In the genomic region with DNA sequence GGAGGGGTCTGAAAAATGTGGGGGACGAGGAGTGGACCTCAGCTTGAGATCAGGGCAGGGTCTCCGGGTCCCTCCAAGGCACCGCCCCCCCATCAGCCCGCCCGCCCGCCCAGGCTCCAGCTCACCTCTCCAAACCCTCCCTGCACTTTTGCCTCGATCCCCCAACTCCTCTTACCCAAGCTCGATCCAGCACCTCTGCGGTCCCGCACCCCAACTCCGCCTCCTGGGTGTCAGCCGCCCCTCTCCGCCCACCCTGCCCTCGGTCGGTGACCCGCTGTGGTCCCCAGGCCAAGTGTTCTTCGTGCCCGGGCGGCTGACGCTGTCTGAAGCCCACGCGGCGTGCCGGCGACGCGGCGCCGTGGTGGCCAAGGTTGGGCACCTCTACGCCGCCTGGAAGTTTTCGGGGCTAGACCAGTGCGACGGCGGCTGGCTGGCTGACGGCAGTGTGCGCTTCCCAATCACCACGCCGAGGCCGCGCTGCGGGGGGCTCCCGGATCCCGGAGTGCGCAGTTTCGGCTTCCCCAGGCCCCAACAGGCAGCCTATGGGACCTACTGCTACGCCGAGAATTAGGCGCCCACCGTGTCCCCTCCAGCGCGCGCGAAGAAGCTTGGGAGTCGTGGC, we compare ENCODE assay signal across 8 cellular contexts. TPM values are rescaled to one million over a fixed set of nuclear protein-coding genes. Genes with fewer than 3 reads are reported as not detected.
A peak's percentile ranks its signal among the peaks of the same experiment; 100 is the strongest.
DNase-seq lines count a peak whose midpoint lies in the region; ATAC-seq and TF ChIP-seq lines count a peak whose summit lies in the region.

No MANE protein-coding gene starts in this region.

- peaks cover 18% of the 10 kb centered on the region for H3K4me1 ChIP-seq in testis

- 2 to 20% methylated on average over 2 to 51 of the region's 55 CpGs for WGBS in testis, 2 donors

- intact Hi-C loops in activated CD8-positive, alpha-beta T cell treated with anti-CD3 and anti-CD28 coated beads for 36 hours (cut with micrococcal nuclease), result loop anchor here (5.0 kb wide), 1 partner anchor 32 kb away; no protein-coding TSS in a partner anchor
- intact Hi-C loops in left colon (cut with DNase I, micrococcal nuclease) (no loop called here), testis (cut with DNase I; ENCODE audit: low total_unique reads) (no loop called here), CD14-positive monocyte (cut with micrococcal nuclease) (loop anchor here (5.0 to 10.0 kb wide), 4 partner anchors 50 to 102 kb away; a partner anchor contains a TSS)

- TF ChIP-seq POLR2A in testis (IDR thresholded peaks at IDR 0.05), result no peak

- peaks cover 39% of the 10 kb centered on the region for H3K27me3 Mint-ChIP-seq in activated CD8-positive, alpha-beta T cell treated with anti-CD3 and anti-CD28 coated beads for 36 hours
- H3K27me3 Mint-ChIP-seq in activated CD8-positive, alpha-beta T cell treated with anti-CD3 and anti-CD28 coated beads, Interleukin-2, amount 10 ng/mL, durations not matched to agents 7 days and 5 days (ENCODE audit: low read depth), result peaks cover 51% of the 10 kb centered on the region
- H3K27me3 Mint-ChIP-seq in brain (peaks cover 88% of the 10 kb centered on the region), CD14-positive monocyte (ENCODE audit: low read depth in 3 of 3) (peaks cover 65 to 90% (median 85%) of the 10 kb centered on the region in 3 donors)

- H3K27ac Mint-ChIP-seq in activated CD8-positive, alpha-beta T cell treated with anti-CD3 and anti-CD28 coated beads for 36 hours, result no peak overlapping the region
- H3K27ac Mint-ChIP-seq in activated CD8-positive, alpha-beta T cell treated with anti-CD3 and anti-CD28 coated beads, Interleukin-2, amount 10 ng/mL, durations not matched to agents 7 days and 5 days, result no peak overlapping the region
- no peak overlapping the region for H3K27ac Mint-ChIP-seq in brain
- H3K27ac Mint-ChIP-seq in CD14-positive monocyte, result no peak overlapping the region

- TF ChIP-seq CTCF in activated CD8-positive, alpha-beta T cell treated with anti-CD3 and anti-CD28 coated beads for 36 hours (IDR thresholded peaks at IDR 0.05), result no peak
- TF ChIP-seq CTCF in brain (conservative IDR thresholded peaks at IDR 0.05) (no peak), testis (IDR thresholded peaks at IDR 0.05) (no peak), CD14-positive monocyte (IDR thresholded peaks at IDR 0.05) (no peak)

- no peaks in the 10 kb centered on the region for H3K27me3 ChIP-seq in testis

- H3K27ac ChIP-seq in testis, result peak overlapping the region in 1 of 2 donors; percentile 41

- H3K36me3 Mint-ChIP-seq in activated CD8-positive, alpha-beta T cell treated with anti-CD3 and anti-CD28 coated beads for 36 hours (ENCODE audit: low read depth), result no peaks in the 10 kb centered on the region
- H3K36me3 Mint-ChIP-seq in activated CD8-positive, alpha-beta T cell treated with anti-CD3 and anti-CD28 coated beads, Interleukin-2, amount 10 ng/mL, durations not matched to agents 7 days and 5 days (ENCODE audit: low read depth), result no peaks in the 10 kb centered on the region
- no peaks in the 10 kb centered on the region for H3K36me3 Mint-ChIP-seq in brain
- peaks cover 0 to 2% of the 10 kb centered on the region in 2 donors for H3K36me3 Mint-ChIP-seq in CD14-positive monocyte

- DNase-seq in activated CD8-positive, alpha-beta T cell treated with anti-CD3 and anti-CD28 coated beads for 36 hours, result no peak
- no peak for DNase-seq in activated CD8-positive, alpha-beta T cell treated with anti-CD3 and anti-CD28 coated beads, Interleukin-2, amount 10 ng/mL, durations not matched to agents 7 days and 5 days
- DNase-seq in left colon (no peak), testis (no peak), cerebellar cortex (ENCODE audit: low spot score) (no peak), CD14-positive monocyte (ENCODE audit: low spot score) (no peak)
- DNase-seq in stimulated activated CD4-positive, alpha-beta T cell treated with anti-CD3 and anti-CD28 coated beads, Interleukin-12 subunit alpha, Interleukin-12 subunit beta, amount 100 ng/mL, for 4 hours, result no peak

- POLR2A ChIA-PET in activated CD8-positive, alpha-beta T cell treated with anti-CD3 and anti-CD28 coated beads for 36 hours (lab: Charles Lee), result interaction anchor here (1.3 kb wide), 2 partner anchors 31 to 57 kb away, joined by 3 read pairs; no protein-coding TSS in a partner anchor
- POLR2A ChIA-PET in activated CD8-positive, alpha-beta T cell treated with anti-CD3 and anti-CD28 coated beads, Interleukin-2, amount 10 ng/mL, durations not matched to agents 7 days and 5 days (lab: Charles Lee), result interaction anchor here (0.6 to 0.8 kb wide), 2 partner anchors 163 to 202 kb away, joined by 3 to 4 read pairs; no protein-coding TSS in a partner anchor

- H3K4me1 Mint-ChIP-seq in activated CD8-positive, alpha-beta T cell treated with anti-CD3 and anti-CD28 coated beads for 36 hours (ENCODE audit: low read depth), result peaks cover 10% of the 10 kb centered on the region
- H3K4me1 Mint-ChIP-seq in activated CD8-positive, alpha-beta T cell treated with anti-CD3 and anti-CD28 coated beads, Interleukin-2, amount 10 ng/mL, durations not matched to agents 7 days and 5 days (ENCODE audit: low read depth), result peaks cover 12% of the 10 kb centered on the region
- H3K4me1 Mint-ChIP-seq in brain (peaks cover 14% of the 10 kb centered on the region), CD14-positive monocyte (peaks cover 10% of the 10 kb centered on the region)

- H3K9me3 ChIP-seq in testis, result no peaks in the 10 kb centered on the region

- peak overlapping the region; percentile 47 to 62 for H3K4me3 ChIP-seq in testis

- peak; percentile 5 for ATAC-seq in activated CD8-positive, alpha-beta T cell treated with anti-CD3 and anti-CD28 coated beads for 36 hours
- ATAC-seq in activated CD8-positive, alpha-beta T cell treated with anti-CD3 and anti-CD28 coated beads, Interleukin-2, amount 10 ng/mL, durations not matched to agents 7 days and 5 days, result no peak
- peak; percentile 24 for ATAC-seq in left colon

- no peaks in the 10 kb centered on the region for H3K36me3 ChIP-seq in testis (ENCODE audit: low read depth, missing control alignments)

- no peak overlapping the region for H3K4me3 Mint-ChIP-seq in activated CD8-positive, alpha-beta T cell treated with anti-CD3 and anti-CD28 coated beads for 36 hours
- H3K4me3 Mint-ChIP-seq in activated CD8-positive, alpha-beta T cell treated with anti-CD3 and anti-CD28 coated beads, Interleukin-2, amount 10 ng/mL, durations not matched to agents 7 days and 5 days, result no peak overlapping the region
- H3K4me3 Mint-ChIP-seq in brain, result peak overlapping the region; percentile 53 to 86 (median 70)
- H3K4me3 Mint-ChIP-seq in CD14-positive monocyte, result peak overlapping the region in 1 of 2 donors; percentile 74

- CTCF ChIA-PET in activated CD8-positive, alpha-beta T cell treated with anti-CD3 and anti-CD28 coated beads for 36 hours (lab: Charles Lee), result interaction anchor here (0.8 to 12.4 kb wide), 41 partner anchors 10 to 265 kb away, joined by 3 to 273 read pairs (median 5); a partner anchor contains a TSS
- CTCF ChIA-PET in activated CD8-positive, alpha-beta T cell treated with anti-CD3 and anti-CD28 coated beads, Interleukin-2, amount 10 ng/mL, durations not matched to agents 7 days and 5 days (lab: Charles Lee), result interaction anchor here (0.6 to 6.6 kb wide), 33 partner anchors 10 to 270 kb away, joined by 3 to 240 read pairs (median 6); a partner anchor contains a TSS

- no peaks in the 10 kb centered on the region for H3K9me3 Mint-ChIP-seq in activated CD8-positive, alpha-beta T cell treated with anti-CD3 and anti-CD28 coated beads for 36 hours
- no peaks in the 10 kb centered on the region for H3K9me3 Mint-ChIP-seq in activated CD8-positive, alpha-beta T cell treated with anti-CD3 and anti-CD28 coated beads, Interleukin-2, amount 10 ng/mL, durations not matched to agents 7 days and 5 days (ENCODE audit: insufficient read depth)
- H3K9me3 Mint-ChIP-seq in brain, result peaks cover 0 to 6% (median 0%) of the 10 kb centered on the region in 5 experiments
- peaks cover 0 to 12% (median 5%) of the 10 kb centered on the region in 7 donors for H3K9me3 Mint-ChIP-seq in CD14-positive monocyte

RNA-seq across cellular contexts. Expression of a gene that starts 5.7 kb away (rescaled TPM):
- not detected for total RNA-seq in activated CD8-positive, alpha-beta T cell treated with anti-CD3 and anti-CD28 coated beads for 36 hours
- total RNA-seq in activated CD8-positive, alpha-beta T cell treated with anti-CD3 and anti-CD28 coated beads, Interleukin-2, amount 10 ng/mL, durations not matched to agents 7 days and 5 days, result not detected
- polyA plus RNA-seq in brain (ENCODE audit: insufficient read depth, low read depth, low replicate concordance), result 69.6 TPM
- not detected for total RNA-seq in left colon
- 1 to 10 TPM; 5.5 to 6.0 TPM for total RNA-seq in testis
- 1.5 TPM for polyA plus RNA-seq in testis (ENCODE audit: insufficient read depth, low read depth, low replicate concordance)
- not detected for polyA plus RNA-seq in CD14-positive monocyte

RNA-seq across cellular contexts. Expression of a gene that starts 17.0 kb away (rescaled TPM):
- not detected for total RNA-seq in activated CD8-positive, alpha-beta T cell treated with anti-CD3 and anti-CD28 coated beads for 36 hours
- not detected for total RNA-seq in activated CD8-positive, alpha-beta T cell treated with anti-CD3 and anti-CD28 coated beads, Interleukin-2, amount 10 ng/mL, durations not matched to agents 7 days and 5 days
- polyA plus RNA-seq in brain (ENCODE audit: insufficient read depth, low read depth, low replicate concordance), result 81.5 TPM
- total RNA-seq in left colon, result not detected
- total RNA-seq in testis, result 1 to 10 TPM; 8.8 to 9.7 TPM
- polyA plus RNA-seq in testis (ENCODE audit: insufficient read depth, low read depth, low replicate concordance), result 3.3 TPM
- not detected for polyA plus RNA-seq in CD14-positive monocyte

RNA-seq across cellular contexts. Expression of a gene that starts 23.6 kb away (rescaled TPM):
- 10 to 100 TPM; 50.7 to 51.0 TPM for total RNA-seq in activated CD8-positive, alpha-beta T cell treated with anti-CD3 and anti-CD28 coated beads for 36 hours
- total RNA-seq in activated CD8-positive, alpha-beta T cell treated with anti-CD3 and anti-CD28 coated beads, Interleukin-2, amount 10 ng/mL, durations not matched to agents 7 days and 5 days, result 10 to 100 TPM; 43.9 to 44.7 TPM
- 11.5 TPM for polyA plus RNA-seq in brain (ENCODE audit: insufficient read depth, low read depth, low replicate concordance)
- 10 to 100 TPM; 13.8 to 20.1 TPM for total RNA-seq in left colon
- 10 to 100 TPM; 21.6 to 26.7 TPM for total RNA-seq in testis
- 18.5 TPM for polyA plus RNA-seq in testis (ENCODE audit: insufficient read depth, low read depth, low replicate concordance)
- polyA plus RNA-seq in CD14-positive monocyte, result 1 to 10 TPM; 2.6 to 5.3 TPM

RNA-seq across cellular contexts. Expression of a gene that starts 33.3 kb away (rescaled TPM):
- 10 to 100 TPM; 65.4 to 68.6 TPM for total RNA-seq in activated CD8-positive, alpha-beta T cell treated with anti-CD3 and anti-CD28 coated beads for 36 hours
- total RNA-seq in activated CD8-positive, alpha-beta T cell treated with anti-CD3 and anti-CD28 coated beads, Interleukin-2, amount 10 ng/mL, durations not matched to agents 7 days and 5 days, result 10 to 100 TPM; 54.3 to 60.3 TPM
- 133 TPM for polyA plus RNA-seq in brain (ENCODE audit: insufficient read depth, low read depth, low replicate concordance)
- total RNA-seq in left colon, result 10 to 100 TPM; 78.0 to 87.7 TPM
- total RNA-seq in testis, result 100 to 1,000 TPM; 142 to 200 TPM
- polyA plus RNA-seq in testis (ENCODE audit: insufficient read depth, low read depth, low replicate concordance), result 110 TPM
- 10 to 100 TPM; 54.9 to 81.7 TPM for polyA plus RNA-seq in CD14-positive monocyte

RNA-seq across cellular contexts. Expression of a gene that starts 45.4 kb away (rescaled TPM):
- total RNA-seq in activated CD8-positive, alpha-beta T cell treated with anti-CD3 and anti-CD28 coated beads for 36 hours, result 10 to 100 TPM; 19.8 to 20.2 TPM
- total RNA-seq in activated CD8-positive, alpha-beta T cell treated with anti-CD3 and anti-CD28 coated beads, Interleukin-2, amount 10 ng/mL, durations not matched to agents 7 days and 5 days, result 10 to 100 TPM; 18.6 to 19.7 TPM
- polyA plus RNA-seq in brain (ENCODE audit: insufficient read depth, low read depth, low replicate concordance), result not detected
- under 1 TPM in 1 of 2 donors, not detected in 1; 0.28 TPM for total RNA-seq in left colon
- not detected for total RNA-seq in testis
- polyA plus RNA-seq in testis (ENCODE audit: insufficient read depth, low read depth, low replicate concordance), result 0.38 TPM
- polyA plus RNA-seq in CD14-positive monocyte, result under 1 TPM in 1 of 2 donors, not detected in 1; 0.14 TPM

Comparison
In these comparisons a context has a peak if more than half of its experiments do, and no peak if none do; other contexts are left out.
1. H3K4me3 Mint-ChIP-seq: peak in brain (5 of 5); none in activated CD8-positive, alpha-beta T cell treated with anti-CD3 and anti-CD28 coated beads for 36 hours (single experiment) and activated CD8-positive, alpha-beta T cell treated with anti-CD3 and anti-CD28 coated beads, Interleukin-2, amount 10 ng/mL, durations not matched to agents 7 days and 5 days (single experiment).
2. RNA of a gene that starts 5.7 kb away (total RNA-seq): 5.5 to 6.0 TPM in testis; not detected in activated CD8-positive, alpha-beta T cell treated with anti-CD3 and anti-CD28 coated beads for 36 hours, not detected in left colon and not detected in activated CD8-positive, alpha-beta T cell treated with anti-CD3 and anti-CD28 coated beads, Interleukin-2, amount 10 ng/mL, durations not matched to agents 7 days and 5 days; every median in the first group is over 4 times any median in the second.
3. RNA of a gene that starts 17.0 kb away (total RNA-seq): 8.8 to 9.7 TPM in testis; not detected in left colon, not detected in activated CD8-positive, alpha-beta T cell treated with anti-CD3 and anti-CD28 coated beads, Interleukin-2, amount 10 ng/mL, durations not matched to agents 7 days and 5 days and not detected in activated CD8-positive, alpha-beta T cell treated with anti-CD3 and anti-CD28 coated beads for 36 hours; every median in the first group is over 4 times any median in the second.
4. intact Hi-C loops: an anchor here in activated CD8-positive, alpha-beta T cell treated with anti-CD3 and anti-CD28 coated beads for 36 hours (5.0 kb wide) and CD14-positive monocyte (5.0 to 10.0 kb wide); none called in left colon and testis.